14 cellular contexts compared by ENCODE assay signal in genomic region chr9:94995294-94995693, GRCh38.
DNase-seq lines count a peak whose midpoint lies in the region; ATAC-seq and TF ChIP-seq lines count a peak whose summit lies in the region.
"Had no signal": no experiment of that assay in that cellular context is flagged by ENCODE, and none has a peak within 500 bp of the region (broad histone marks: within the 10 kb centered on the region; RNA-seq: fewer than 3 reads in every experiment).

No MANE protein-coding gene starts in this region.

- ATAC-seq in body of pancreas (no peak), lower lobe of right lung (no peak), GM19397 (IDR thresholded peaks at IDR 0.05; ENCODE audit: unreplicated experiment) (no peak)
- ATAC-seq: activated CD8-positive, alpha-beta T cell treated with anti-CD3 and anti-CD28 coated beads for 36 hours had no signal

- H3K9ac ChIP-seq in skeletal muscle tissue (ENCODE audit: low read depth in 1 of 3, low read length in 3 of 3): peak overlapping the region in 1 of 3 donors; percentile 66

- intact Hi-C loops in body of pancreas (cut with DNase I) (no loop called here), lower lobe of right lung (cut with DNase I) (no loop called here)

- H3K36me3 ChIP-seq in body of pancreas (replicated peaks in 1 of 2; ENCODE audit: insufficient read depth in 1 of 2, low read depth in 2 of 2): no peaks in the 10 kb centered on the region
- no peaks in the 10 kb centered on the region for H3K36me3 ChIP-seq in lower lobe of right lung
- no peaks in the 10 kb centered on the region for H3K36me3 ChIP-seq in skeletal muscle tissue (ENCODE audit: control insufficient read depth in 3 of 3, insufficient read depth in 3 of 3, low read length in 3 of 3)

- H3K27ac ChIP-seq in 22Rv1 (peak overlapping the region; percentile 78), body of pancreas (peak overlapping the region in 3 of 4 donors; percentile 47 to 72 (median 67)), lower lobe of right lung (peak overlapping the region; percentile 56), skeletal muscle tissue (ENCODE audit: low read depth, low read length) (peak overlapping the region; percentile 57)

- TF ChIP-seq CTCF in 22Rv1 (IDR thresholded peaks at IDR 0.05) (no peak), body of pancreas (IDR thresholded peaks at IDR 0.05) (no peak), lower lobe of right lung (IDR thresholded peaks at IDR 0.05) (no peak)

- H3K4me3 ChIP-seq in body of pancreas (no peak overlapping the region), lower lobe of right lung (no peak overlapping the region), skeletal muscle tissue (ENCODE audit: low read length in 3 of 3) (no peak overlapping the region)

- 82 to 90% methylated on average over 1 of the region's 1 CpG for WGBS in body of pancreas, 2 donors

- no peaks in the 10 kb centered on the region for H3K27me3 ChIP-seq in body of pancreas
- no peaks in the 10 kb centered on the region for H3K27me3 ChIP-seq in lower lobe of right lung (ENCODE audit: low read depth)
- H3K27me3 ChIP-seq in skeletal muscle tissue (ENCODE audit: control insufficient read depth in 3 of 3, insufficient read depth in 3 of 3, low read length in 3 of 3): no peaks in the 10 kb centered on the region

- no peak for DNase-seq in body of pancreas
- no peak for DNase-seq in lower lobe of right lung
- DNase-seq in SK-N-DZ (ENCODE audit: low spot score): no peak
- DNase-seq in T-helper 2 cell: no peak
- DNase-seq in NCI-H2029 treated with DMSO at 0.1 percent for 48 hours (lab: John Stamatoyannopoulos, UW): no peak
- DNase-seq: activated CD8-positive, alpha-beta T cell treated with anti-CD3 and anti-CD28 coated beads for 36 hours; effector memory CD4-positive, alpha-beta T cell; midbrain; SIG-M5; stimulated activated CD4-positive, alpha-beta T cell treated with anti-CD3 and anti-CD28 coated beads, Interleukin-2, amount 100 ng/mL, for 24 hours; stimulated activated CD8-positive, alpha-beta memory T cell treated with anti-CD3 and anti-CD28 coated beads, Interleukin-4, amount 100 ng/mL, for 48 hours had no signal

- H3K9me3 ChIP-seq in body of pancreas (no peaks in the 10 kb centered on the region), lower lobe of right lung (no peaks in the 10 kb centered on the region), skeletal muscle tissue (ENCODE audit: control insufficient read depth in 3 of 3, low read length in 3 of 3) (no peaks in the 10 kb centered on the region)

- no peak for TF ChIP-seq POLR2A in body of pancreas (IDR thresholded peaks at IDR 0.05)

- peaks cover 49% of the 10 kb centered on the region for H3K4me1 ChIP-seq in body of pancreas
- peaks cover 17% of the 10 kb centered on the region for H3K4me1 ChIP-seq in lower lobe of right lung
- peaks cover 13 to 23% (median 16%) of the 10 kb centered on the region in 3 donors for H3K4me1 ChIP-seq in skeletal muscle tissue (ENCODE audit: control insufficient read depth in 3 of 3, insufficient read depth in 3 of 3, low read length in 3 of 3)
